Comparison of ENCODE assay signal across 8 cellular contexts in the genomic region with DNA sequence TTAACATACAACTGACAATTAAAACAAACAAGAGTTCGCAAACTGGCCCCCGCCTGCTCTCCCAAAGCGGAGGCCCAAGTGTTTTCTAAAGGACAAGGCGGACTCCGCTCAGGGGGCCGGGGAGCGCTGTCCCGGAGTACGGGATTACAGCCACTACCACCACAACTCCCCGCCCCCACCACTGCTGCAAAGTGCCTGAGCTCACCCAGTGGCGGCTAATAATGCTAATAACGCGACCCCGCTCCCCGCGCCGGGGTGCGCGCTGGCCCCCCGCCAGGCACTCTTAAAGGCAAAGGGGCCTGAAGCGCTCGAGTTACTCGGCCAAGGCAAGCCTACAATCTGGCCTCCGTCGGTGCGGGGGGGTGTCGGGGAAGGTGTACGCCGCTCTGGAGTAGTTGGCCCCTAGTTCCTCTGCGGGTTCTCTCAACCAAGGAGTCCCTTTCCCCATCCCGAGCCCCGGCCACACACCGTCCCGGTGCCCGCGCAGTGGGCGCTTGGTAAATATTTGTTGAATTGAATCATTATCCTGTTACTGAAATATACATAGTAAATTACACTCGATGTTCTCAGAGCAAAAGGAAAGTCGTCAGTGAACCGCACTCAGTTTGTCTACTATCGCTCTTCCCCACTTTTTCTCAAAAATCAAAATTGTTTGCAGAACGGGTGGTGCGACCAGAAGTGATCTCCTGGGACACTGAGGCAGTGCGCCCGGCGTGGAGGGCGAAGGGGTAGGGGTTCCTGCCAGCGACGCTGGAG. TPM values are rescaled to one million over a fixed set of nuclear protein-coding genes. Genes with fewer than 3 reads are reported as not detected.
A peak's percentile ranks its signal among the peaks of the same experiment; 100 is the strongest.
DNase-seq lines count a peak whose midpoint lies in the region; ATAC-seq and TF ChIP-seq lines count a peak whose summit lies in the region.

No MANE protein-coding gene starts in this region.

- no peak for TF ChIP-seq POLR2A in lower leg skin (IDR thresholded peaks at IDR 0.05)
- TF ChIP-seq POLR2A in tibial nerve (IDR thresholded peaks at IDR 0.05), result no peak

- H3K4me1 ChIP-seq in tibial nerve, result peaks cover 0 to 64% (median 16%) of the 10 kb centered on the region in 4 donors

- H3K9me3 ChIP-seq in tibial nerve, result no peaks in the 10 kb centered on the region

- ATAC-seq in HG03439 (IDR thresholded peaks at IDR 0.05; ENCODE audit: unreplicated experiment), result no peak
- no peak for ATAC-seq in HG02840 (IDR thresholded peaks at IDR 0.05; ENCODE audit: low FRiP score, unreplicated experiment)
- no peak for ATAC-seq in HG03342 (IDR thresholded peaks at IDR 0.05; ENCODE audit: unreplicated experiment)

- TF ChIP-seq CTCF in lower leg skin (IDR thresholded peaks at IDR 0.05), result no peak
- TF ChIP-seq CTCF in tibial nerve (IDR thresholded peaks at IDR 0.05), result no peak

- H3K27ac ChIP-seq in tibial nerve, result peak overlapping the region in 2 of 4 donors; percentile 26 to 53

- TF ChIP-seq EP300 in tibial nerve (IDR thresholded peaks at IDR 0.05), result no peak

- intact Hi-C loops in lower leg skin (cut with DNase I; ENCODE audit: low total_unique reads), result no loop called here

- peak; percentile 16 for DNase-seq in DMS114 treated with DMSO at 0.1 percent for 48 hours (lab: John Stamatoyannopoulos, UW; ENCODE audit: unreplicated experiment)
- DNase-seq in NCI-H1105 treated with DMSO at 0.1 percent for 48 hours (lab: John Stamatoyannopoulos, UW), result peak; percentile 60
- DNase-seq in cerebellum (ENCODE audit: low spot score), result peak; percentile 27
- DNase-seq in lower leg skin (ENCODE audit: low spot score in 2 of 2), result peak in 1 of 2 donors; percentile 86
- peak in 1 of 2 donors; percentile 51 for DNase-seq in tibial nerve (ENCODE audit: low spot score in 2 of 2)

- peaks cover 0 to 82% of the 10 kb centered on the region in 2 donors for H3K27me3 ChIP-seq in tibial nerve

- WGBS in lower leg skin, 2 donors, result 4 to 6% methylated on average over 30 to 49 of the region's 49 CpGs
- 3% methylated on average over 47 to 49 of the region's 49 CpGs for WGBS in tibial nerve, 2 donors

- H3K4me3 ChIP-seq in lower leg skin (ENCODE audit: low read depth, poor library complexity, severe bottlenecking) (peak overlapping the region; percentile 18), tibial nerve (peak overlapping the region; percentile 39 to 90 (median 52))

- H3K36me3 ChIP-seq in tibial nerve, result no peaks in the 10 kb centered on the region

RNA-seq across cellular contexts. Expression of a gene that starts 0.8 kb away (rescaled TPM):
- total RNA-seq in cerebellum (49.4 TPM), lower leg skin (10 to 100 TPM in 2 of 4 donors, 1 to 10 TPM in 2; 8.7 to 16.1 (median 10.8) TPM), tibial nerve (10 to 100 TPM in 2 of 4 donors, 1 to 10 TPM in 1, under 1 TPM in 1; 0.30 to 34.5 (median 9.3) TPM)
